ENCODE assay signal across 8 cellular contexts in the genomic region with DNA sequence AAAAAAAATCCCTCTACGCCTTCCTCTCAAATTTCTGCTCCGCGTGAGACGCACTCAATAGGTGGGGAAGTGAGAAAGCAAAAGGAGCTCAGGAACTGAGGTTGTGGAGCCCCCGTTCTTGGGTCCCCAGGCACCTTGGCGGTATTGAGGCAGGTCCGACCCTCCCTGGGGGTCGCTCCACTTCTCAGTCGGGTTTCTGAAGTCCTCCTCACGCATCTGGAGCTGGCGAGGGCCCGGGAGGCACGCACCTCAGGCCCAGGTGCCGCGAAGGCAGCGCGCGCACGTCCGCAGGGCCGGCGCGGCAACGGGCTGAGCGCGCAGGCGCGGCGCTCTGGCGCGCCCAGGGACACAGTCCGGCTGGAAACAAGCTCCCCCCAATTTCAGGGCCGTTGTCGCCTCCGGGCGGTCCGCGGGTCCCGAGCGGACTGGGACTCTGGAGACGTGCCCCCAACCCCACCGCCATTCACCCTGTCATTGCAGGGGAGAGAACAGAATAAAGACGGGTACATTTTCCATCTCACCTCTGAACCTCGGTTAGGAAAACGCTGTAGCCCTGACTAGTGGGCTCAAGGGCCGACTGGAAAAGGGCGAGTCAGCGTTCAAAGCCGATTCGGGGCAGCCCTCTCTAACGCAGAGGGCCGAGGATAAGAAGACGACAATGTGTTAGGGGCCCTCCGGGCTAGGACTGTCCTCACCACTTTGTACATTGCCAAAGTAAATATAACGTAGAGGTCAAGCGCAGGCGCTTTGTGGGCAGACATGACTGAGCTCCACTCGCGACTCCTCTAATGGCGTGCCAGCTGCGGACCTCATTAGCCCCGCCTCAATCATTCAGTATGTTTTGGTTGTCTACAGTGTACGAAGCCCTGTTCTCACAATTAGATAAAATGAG. TPM values are rescaled to one million over a fixed set of nuclear protein-coding genes. Genes with fewer than 3 reads are reported as not detected.
A peak's percentile ranks its signal among the peaks of the same experiment; 100 is the strongest.
DNase-seq lines count a peak whose midpoint lies in the region; ATAC-seq and TF ChIP-seq lines count a peak whose summit lies in the region.

A gene with protein sequence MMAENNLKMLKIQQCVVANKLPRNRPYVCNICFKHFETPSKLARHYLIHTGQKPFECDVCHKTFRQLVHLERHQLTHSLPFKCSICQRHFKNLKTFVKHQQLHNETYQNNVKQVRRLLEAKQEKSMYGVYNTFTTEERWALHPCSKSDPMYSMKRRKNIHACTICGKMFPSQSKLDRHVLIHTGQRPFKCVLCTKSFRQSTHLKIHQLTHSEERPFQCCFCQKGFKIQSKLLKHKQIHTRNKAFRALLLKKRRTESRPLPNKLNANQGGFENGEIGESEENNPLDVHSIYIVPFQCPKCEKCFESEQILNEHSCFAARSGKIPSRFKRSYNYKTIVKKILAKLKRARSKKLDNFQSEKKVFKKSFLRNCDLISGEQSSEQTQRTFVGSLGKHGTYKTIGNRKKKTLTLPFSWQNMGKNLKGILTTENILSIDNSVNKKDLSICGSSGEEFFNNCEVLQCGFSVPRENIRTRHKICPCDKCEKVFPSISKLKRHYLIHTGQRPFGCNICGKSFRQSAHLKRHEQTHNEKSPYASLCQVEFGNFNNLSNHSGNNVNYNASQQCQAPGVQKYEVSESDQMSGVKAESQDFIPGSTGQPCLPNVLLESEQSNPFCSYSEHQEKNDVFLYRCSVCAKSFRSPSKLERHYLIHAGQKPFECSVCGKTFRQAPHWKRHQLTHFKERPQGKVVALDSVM (minus strand): TSS at position 306 of the 892 bp plus-strand sequence. CDS start 4,853 bp downstream, outside the sequence.

- intact Hi-C loops in CD14-positive monocyte (cut with micrococcal nuclease) = loop anchor here in 1 of 2 donors (1.0 to 10.0 kb wide), 5 partner anchors 19 to 883 kb away; a partner anchor contains a TSS

- H3K4me1 Mint-ChIP-seq in CD14-positive monocyte (peaks cover 45% of the 10 kb centered on the region), memory B cell (peaks cover 24% of the 10 kb centered on the region)

- DNase-seq in CD14-positive monocyte (ENCODE audit: low spot score) (peak; percentile 71), NCI-H82 treated with DMSO at 0.1 percent for 48 hours (lab: John Stamatoyannopoulos, UW; ENCODE audit: unreplicated experiment) (peak; percentile 26), memory B cell (ENCODE audit: low spot score in 2 of 2) (peak; percentile 91 to 97)
- peak; percentile 97 for DNase-seq in activated CD8-positive, alpha-beta memory T cell treated with anti-CD3 and anti-CD28 coated beads for 24 hours
- DNase-seq in effector CD8-positive, alpha-beta T cell (lab: John Stamatoyannopoulos, UW) = peak; percentile 71
- peak; percentile 72 for DNase-seq in stimulated activated CD8-positive, alpha-beta memory T cell treated with anti-CD3 and anti-CD28 coated beads, Interleukin-12 subunit alpha, Interleukin-12 subunit beta, amount 100 ng/mL, for 1 hour (ENCODE audit: low read depth)

- H3K36me3 Mint-ChIP-seq in CD14-positive monocyte (peaks cover 9 to 19% of the 10 kb centered on the region in 2 donors), memory B cell (peaks cover 3% of the 10 kb centered on the region)

- H3K27me3 Mint-ChIP-seq in CD14-positive monocyte (ENCODE audit: low read depth in 3 of 3) (peaks cover under 1 to 3% (median 2%) of the 10 kb centered on the region in 3 donors), memory B cell (no peaks in the 10 kb centered on the region)

- ATAC-seq in GM19397 (IDR thresholded peaks at IDR 0.05; ENCODE audit: unreplicated experiment) = peak; percentile 82
- peak; percentile 72 for ATAC-seq in HG03565 (IDR thresholded peaks at IDR 0.05; ENCODE audit: unreplicated experiment)
- ATAC-seq in memory B cell (ENCODE audit: low read depth) = peak; percentile 79

- TF ChIP-seq CTCF in CD14-positive monocyte (IDR thresholded peaks at IDR 0.05) = no peak

- H3K4me3 Mint-ChIP-seq in CD14-positive monocyte = peak within 1 kb of the TSS; percentile 94 to 99
- peak within 1 kb of the TSS; percentile 98 for H3K4me3 Mint-ChIP-seq in memory B cell

- H3K9me3 Mint-ChIP-seq in CD14-positive monocyte (peaks cover 0 to 1% (median 0%) of the 10 kb centered on the region in 7 donors), memory B cell (no peaks in the 10 kb centered on the region)

- H3K27ac Mint-ChIP-seq in CD14-positive monocyte = peak within 1 kb of the TSS; percentile 97 to 99 (median 98)
- peak within 1 kb of the TSS; percentile 98 for H3K27ac Mint-ChIP-seq in memory B cell

RNA-seq across cellular contexts. Expression of the gene that starts here (rescaled TPM):
- polyA plus RNA-seq in CD14-positive monocyte = 10 to 100 TPM; 28.1 to 51.7 TPM

Comparison
In these comparisons a context has a peak if more than half of its experiments do, and no peak if none do; other contexts are left out.
1. Peak in every context shown above with its lines: DNase-seq and ATAC-seq.
2. DNase-seq: peak in every context shown above with its lines; median percentile 97 in activated CD8-positive, alpha-beta memory T cell treated with anti-CD3 and anti-CD28 coated beads for 24 hours; 94 in memory B cell; 72 in stimulated activated CD8-positive, alpha-beta memory T cell treated with anti-CD3 and anti-CD28 coated beads, Interleukin-12 subunit alpha, Interleukin-12 subunit beta, amount 100 ng/mL, for 1 hour; 71 in CD14-positive monocyte; 71 in effector CD8-positive, alpha-beta T cell; 26 in NCI-H82 treated with DMSO at 0.1 percent for 48 hours.